In the genomic region with DNA sequence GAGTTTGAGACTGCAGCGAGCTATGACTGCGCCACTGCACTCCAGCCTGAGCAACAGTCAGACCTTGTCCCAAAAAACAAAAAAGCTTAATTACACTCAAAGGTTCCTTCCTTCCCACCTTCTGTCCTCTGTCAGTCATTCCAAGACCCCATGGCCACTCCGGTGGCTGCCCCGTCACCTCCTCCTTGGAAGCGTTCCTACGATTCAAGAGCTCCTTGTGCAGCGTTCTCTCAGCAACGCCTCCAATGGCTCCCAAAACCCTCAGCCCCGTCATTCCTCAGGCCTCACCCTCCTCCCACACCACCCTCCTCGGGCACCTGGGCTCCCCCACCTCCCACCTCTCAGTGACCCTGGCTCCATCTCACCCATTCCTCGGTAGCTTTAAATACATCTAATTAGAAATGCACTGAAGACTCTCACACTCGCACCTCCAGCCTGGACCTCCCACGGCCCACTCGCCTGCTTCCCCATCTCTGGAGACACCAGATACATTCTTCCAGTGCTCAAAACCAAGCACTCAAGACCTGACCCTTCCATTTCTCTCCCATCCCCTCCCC, we compare ENCODE assay signal across 21 cellular contexts. TPM values are rescaled to one million over a fixed set of nuclear protein-coding genes. Genes with fewer than 3 reads are reported as not detected.
DNase-seq lines count a peak whose midpoint lies in the region; ATAC-seq and TF ChIP-seq lines count a peak whose summit lies in the region.
"Had no signal": no experiment of that assay in that cellular context is flagged by ENCODE, and none has a peak within 500 bp of the region (broad histone marks: within the 10 kb centered on the region; RNA-seq: fewer than 3 reads in every experiment).

No MANE protein-coding gene starts in this region.

- H3K4me1 Mint-ChIP-seq in activated naive CD8-positive, alpha-beta T cell treated with anti-CD3 and anti-CD28 coated beads, Interleukin-2, amount 10 ng/mL, durations not matched to agents 7 days and 5 days, result peaks cover 5% of the 10 kb centered on the region
- peaks cover 2% of the 10 kb centered on the region for H3K4me1 Mint-ChIP-seq in activated naive CD8-positive, alpha-beta T cell treated with anti-CD3 and anti-CD28 coated beads for 36 hours
- no peaks in the 10 kb centered on the region for H3K4me1 Mint-ChIP-seq in activated T-helper 17 cell treated with anti-CD3 and anti-CD28 coated beads, Interleukin-2, amount 50 U/mL, for 72 hours
- H3K4me1 Mint-ChIP-seq in nephron progenitor cell, result no peaks in the 10 kb centered on the region
- H3K4me1 Mint-ChIP-seq in stimulated activated memory B cell treated with anti-CD40 and anti-IgM and Interleukin-4, amounts not matched to agents 10 μg/mL and 1 μg/mL and 100 μg/mL, for 72 hours, result peaks cover 22% of the 10 kb centered on the region
- no peaks in the 10 kb centered on the region for H3K4me1 Mint-ChIP-seq in activated T-helper 2 cell treated with anti-CD3 and anti-CD28 coated beads, Interferon-gamma antibody, Interleukin-2, Interleukin-4, amounts not matched to agents 10 μg/mL and 5 μg/mL and 100 μg/mL, durations not matched to agents 14 hours and 24 hours and 36 hours (ENCODE audit: low read depth)

- TF ChIP-seq CTCF in nephron progenitor cell (IDR thresholded peaks at IDR 0.05), result no peak

- POLR2A ChIA-PET in activated naive CD8-positive, alpha-beta T cell treated with anti-CD3 and anti-CD28 coated beads, Interleukin-2, amount 10 ng/mL, durations not matched to agents 7 days and 5 days (lab: Charles Lee), result no interaction called here

- intact Hi-C loops in activated T-helper 2 cell treated with anti-CD3 and anti-CD28 coated beads, Interferon-gamma antibody, Interleukin-2, Interleukin-4, amounts not matched to agents 10 μg/mL and 5 μg/mL and 100 μg/mL, durations not matched to agents 14 hours and 24 hours and 36 hours (cut with micrococcal nuclease), result no loop called here

- DNase-seq in activated naive CD8-positive, alpha-beta T cell treated with anti-CD3 and anti-CD28 coated beads, Interleukin-2, amount 10 ng/mL, durations not matched to agents 7 days and 5 days, result no peak
- no peak for DNase-seq in activated naive CD8-positive, alpha-beta T cell treated with anti-CD3 and anti-CD28 coated beads for 36 hours
- no peak for DNase-seq in nephron progenitor cell
- DNase-seq in activated T-helper 2 cell treated with anti-CD3 and anti-CD28 coated beads, Interferon-gamma antibody, Interleukin-2, Interleukin-4, amounts not matched to agents 10 μg/mL and 5 μg/mL and 100 μg/mL, durations not matched to agents 14 hours and 24 hours and 36 hours (ENCODE audit: low spot score), result no peak
- DNase-seq: Calu3, DMS79 treated with DMSO at 0.1 percent for 48 hours, GF-D8, Karpas-422, NCI-H1092, NCI-H1417 treated with DMSO at 0.1 percent for 48 hours, NCI-H1694 treated with DMSO at 0.1 percent for 48 hours, NCI-H2081 treated with DMSO at 0.1 percent for 48 hours, NCI-H2171, NCI-H226, NCI-H510A, NCI-H69, SHP77 treated with DMSO at 0.1 percent for 48 hours had no signal

- H3K9me3 Mint-ChIP-seq in activated naive CD8-positive, alpha-beta T cell treated with anti-CD3 and anti-CD28 coated beads, Interleukin-2, amount 10 ng/mL, durations not matched to agents 7 days and 5 days, result no peaks in the 10 kb centered on the region
- H3K9me3 Mint-ChIP-seq in activated naive CD8-positive, alpha-beta T cell treated with anti-CD3 and anti-CD28 coated beads for 36 hours, result no peaks in the 10 kb centered on the region
- no peaks in the 10 kb centered on the region for H3K9me3 Mint-ChIP-seq in activated T-helper 17 cell treated with anti-CD3 and anti-CD28 coated beads, Interleukin-2, amount 50 U/mL, for 72 hours
- H3K9me3 Mint-ChIP-seq in nephron progenitor cell, result no peaks in the 10 kb centered on the region
- no peaks in the 10 kb centered on the region for H3K9me3 Mint-ChIP-seq in stimulated activated memory B cell treated with anti-CD40 and anti-IgM and Interleukin-4, amounts not matched to agents 10 μg/mL and 1 μg/mL and 100 μg/mL, for 72 hours
- no peaks in the 10 kb centered on the region for H3K9me3 Mint-ChIP-seq in activated T-helper 2 cell treated with anti-CD3 and anti-CD28 coated beads, Interferon-gamma antibody, Interleukin-2, Interleukin-4, amounts not matched to agents 10 μg/mL and 5 μg/mL and 100 μg/mL, durations not matched to agents 14 hours and 24 hours and 36 hours

- H3K4me3 Mint-ChIP-seq in activated naive CD8-positive, alpha-beta T cell treated with anti-CD3 and anti-CD28 coated beads, Interleukin-2, amount 10 ng/mL, durations not matched to agents 7 days and 5 days, result no peak overlapping the region
- no peak overlapping the region for H3K4me3 Mint-ChIP-seq in activated naive CD8-positive, alpha-beta T cell treated with anti-CD3 and anti-CD28 coated beads for 36 hours
- no peak overlapping the region for H3K4me3 Mint-ChIP-seq in activated T-helper 17 cell treated with anti-CD3 and anti-CD28 coated beads, Interleukin-2, amount 50 U/mL, for 72 hours
- no peak overlapping the region for H3K4me3 Mint-ChIP-seq in nephron progenitor cell
- H3K4me3 Mint-ChIP-seq in stimulated activated memory B cell treated with anti-CD40 and anti-IgM and Interleukin-4, amounts not matched to agents 10 μg/mL and 1 μg/mL and 100 μg/mL, for 72 hours, result no peak overlapping the region
- no peak overlapping the region for H3K4me3 Mint-ChIP-seq in activated T-helper 2 cell treated with anti-CD3 and anti-CD28 coated beads, Interferon-gamma antibody, Interleukin-2, Interleukin-4, amounts not matched to agents 10 μg/mL and 5 μg/mL and 100 μg/mL, durations not matched to agents 14 hours and 24 hours and 36 hours (ENCODE audit: low read depth)

- peak overlapping the region; percentile 55 for H3K27ac Mint-ChIP-seq in activated naive CD8-positive, alpha-beta T cell treated with anti-CD3 and anti-CD28 coated beads, Interleukin-2, amount 10 ng/mL, durations not matched to agents 7 days and 5 days
- H3K27ac Mint-ChIP-seq in activated naive CD8-positive, alpha-beta T cell treated with anti-CD3 and anti-CD28 coated beads for 36 hours, result no peak overlapping the region
- peak overlapping the region; percentile 28 for H3K27ac Mint-ChIP-seq in activated T-helper 17 cell treated with anti-CD3 and anti-CD28 coated beads, Interleukin-2, amount 50 U/mL, for 72 hours
- peak overlapping the region; percentile 62 for H3K27ac Mint-ChIP-seq in nephron progenitor cell
- H3K27ac Mint-ChIP-seq in stimulated activated memory B cell treated with anti-CD40 and anti-IgM and Interleukin-4, amounts not matched to agents 10 μg/mL and 1 μg/mL and 100 μg/mL, for 72 hours, result peak overlapping the region; percentile 14
- H3K27ac Mint-ChIP-seq in activated T-helper 2 cell treated with anti-CD3 and anti-CD28 coated beads, Interferon-gamma antibody, Interleukin-2, Interleukin-4, amounts not matched to agents 10 μg/mL and 5 μg/mL and 100 μg/mL, durations not matched to agents 14 hours and 24 hours and 36 hours, result no peak overlapping the region

- no peaks in the 10 kb centered on the region for H3K27me3 Mint-ChIP-seq in activated naive CD8-positive, alpha-beta T cell treated with anti-CD3 and anti-CD28 coated beads, Interleukin-2, amount 10 ng/mL, durations not matched to agents 7 days and 5 days
- no peaks in the 10 kb centered on the region for H3K27me3 Mint-ChIP-seq in activated naive CD8-positive, alpha-beta T cell treated with anti-CD3 and anti-CD28 coated beads for 36 hours
- no peaks in the 10 kb centered on the region for H3K27me3 Mint-ChIP-seq in activated T-helper 17 cell treated with anti-CD3 and anti-CD28 coated beads, Interleukin-2, amount 50 U/mL, for 72 hours
- peaks cover 3% of the 10 kb centered on the region for H3K27me3 Mint-ChIP-seq in nephron progenitor cell (ENCODE audit: low read depth, poor library complexity)
- H3K27me3 Mint-ChIP-seq in stimulated activated memory B cell treated with anti-CD40 and anti-IgM and Interleukin-4, amounts not matched to agents 10 μg/mL and 1 μg/mL and 100 μg/mL, for 72 hours, result no peaks in the 10 kb centered on the region
- no peaks in the 10 kb centered on the region for H3K27me3 Mint-ChIP-seq in activated T-helper 2 cell treated with anti-CD3 and anti-CD28 coated beads, Interferon-gamma antibody, Interleukin-2, Interleukin-4, amounts not matched to agents 10 μg/mL and 5 μg/mL and 100 μg/mL, durations not matched to agents 14 hours and 24 hours and 36 hours (ENCODE audit: low read depth)

- no peaks in the 10 kb centered on the region for H3K36me3 Mint-ChIP-seq in activated naive CD8-positive, alpha-beta T cell treated with anti-CD3 and anti-CD28 coated beads, Interleukin-2, amount 10 ng/mL, durations not matched to agents 7 days and 5 days
- peaks cover 12% of the 10 kb centered on the region for H3K36me3 Mint-ChIP-seq in activated naive CD8-positive, alpha-beta T cell treated with anti-CD3 and anti-CD28 coated beads for 36 hours
- peaks cover 53% of the 10 kb centered on the region for H3K36me3 Mint-ChIP-seq in activated T-helper 17 cell treated with anti-CD3 and anti-CD28 coated beads, Interleukin-2, amount 50 U/mL, for 72 hours (ENCODE audit: low read depth)
- H3K36me3 Mint-ChIP-seq in nephron progenitor cell (ENCODE audit: low read depth), result no peaks in the 10 kb centered on the region
- H3K36me3 Mint-ChIP-seq in stimulated activated memory B cell treated with anti-CD40 and anti-IgM and Interleukin-4, amounts not matched to agents 10 μg/mL and 1 μg/mL and 100 μg/mL, for 72 hours, result peaks cover 85% of the 10 kb centered on the region
- H3K36me3 Mint-ChIP-seq in activated T-helper 2 cell treated with anti-CD3 and anti-CD28 coated beads, Interferon-gamma antibody, Interleukin-2, Interleukin-4, amounts not matched to agents 10 μg/mL and 5 μg/mL and 100 μg/mL, durations not matched to agents 14 hours and 24 hours and 36 hours (ENCODE audit: low read depth), result peaks cover 32% of the 10 kb centered on the region

- ATAC-seq in activated naive CD8-positive, alpha-beta T cell treated with anti-CD3 and anti-CD28 coated beads, Interleukin-2, amount 10 ng/mL, durations not matched to agents 7 days and 5 days (ENCODE audit: low read depth), result no peak
- no peak for ATAC-seq in activated T-helper 17 cell treated with anti-CD3 and anti-CD28 coated beads, Interleukin-2, amount 50 U/mL, for 72 hours (replicated peaks)
- no peak for ATAC-seq in stimulated activated memory B cell treated with anti-CD40 and anti-IgM and Interleukin-4, amounts not matched to agents 10 μg/mL and 1 μg/mL and 100 μg/mL, for 72 hours
- ATAC-seq in HG03432 (IDR thresholded peaks at IDR 0.05; ENCODE audit: unreplicated experiment), result no peak
- ATAC-seq: Panc1 had no signal

RNA-seq across cellular contexts. Expression of gene PASK, which starts 8.0 kb away (rescaled TPM):
- 100 to 1,000 TPM; 132 to 153 TPM for total RNA-seq in activated naive CD8-positive, alpha-beta T cell treated with anti-CD3 and anti-CD28 coated beads, Interleukin-2, amount 10 ng/mL, durations not matched to agents 7 days and 5 days
- 10 to 100 TPM; 68.5 to 76.4 TPM for total RNA-seq in activated naive CD8-positive, alpha-beta T cell treated with anti-CD3 and anti-CD28 coated beads for 36 hours
- 10 to 100 TPM; 71.0 to 73.6 TPM for total RNA-seq in activated T-helper 17 cell treated with anti-CD3 and anti-CD28 coated beads, Interleukin-2, amount 50 U/mL, for 72 hours
- 72.5 and 75.8 TPM in 2 replicates for total RNA-seq in activated T-helper 2 cell treated with anti-CD3 and anti-CD28 coated beads, Interferon-gamma antibody, Interleukin-2, Interleukin-4, amounts not matched to agents 10 μg/mL and 5 μg/mL and 100 μg/mL, durations not matched to agents 14 hours and 24 hours and 36 hours

RNA-seq across cellular contexts. Expression of gene PPP1R7, which starts 9.0 kb away (rescaled TPM):
- 10 to 100 TPM; 78.8 to 84.6 TPM for total RNA-seq in activated naive CD8-positive, alpha-beta T cell treated with anti-CD3 and anti-CD28 coated beads, Interleukin-2, amount 10 ng/mL, durations not matched to agents 7 days and 5 days
- 10 to 100 TPM; 80.4 to 85.1 TPM for total RNA-seq in activated naive CD8-positive, alpha-beta T cell treated with anti-CD3 and anti-CD28 coated beads for 36 hours
- 10 to 100 TPM; 81.9 to 86.4 TPM for total RNA-seq in activated T-helper 17 cell treated with anti-CD3 and anti-CD28 coated beads, Interleukin-2, amount 50 U/mL, for 72 hours
- total RNA-seq in activated T-helper 2 cell treated with anti-CD3 and anti-CD28 coated beads, Interferon-gamma antibody, Interleukin-2, Interleukin-4, amounts not matched to agents 10 μg/mL and 5 μg/mL and 100 μg/mL, durations not matched to agents 14 hours and 24 hours and 36 hours, result 101 and 106 TPM in 2 replicates

RNA-seq across cellular contexts. Expression of gene MTERF4, which starts 39.2 kb away (rescaled TPM):
- 10 to 100 TPM; 88.1 to 88.9 TPM for total RNA-seq in activated naive CD8-positive, alpha-beta T cell treated with anti-CD3 and anti-CD28 coated beads, Interleukin-2, amount 10 ng/mL, durations not matched to agents 7 days and 5 days
- total RNA-seq in activated naive CD8-positive, alpha-beta T cell treated with anti-CD3 and anti-CD28 coated beads for 36 hours, result 10 to 100 TPM; 34.5 to 35.6 TPM
- 10 to 100 TPM; 36.4 to 86.5 TPM for total RNA-seq in activated T-helper 17 cell treated with anti-CD3 and anti-CD28 coated beads, Interleukin-2, amount 50 U/mL, for 72 hours
- 34.4 and 35.4 TPM in 2 replicates for total RNA-seq in activated T-helper 2 cell treated with anti-CD3 and anti-CD28 coated beads, Interferon-gamma antibody, Interleukin-2, Interleukin-4, amounts not matched to agents 10 μg/mL and 5 μg/mL and 100 μg/mL, durations not matched to agents 14 hours and 24 hours and 36 hours

RNA-seq across cellular contexts. Expression of gene ANO7, which starts 47.2 kb away (rescaled TPM):
- total RNA-seq in activated naive CD8-positive, alpha-beta T cell treated with anti-CD3 and anti-CD28 coated beads, Interleukin-2, amount 10 ng/mL, durations not matched to agents 7 days and 5 days, result 1 to 10 TPM in 1 of 2 experiments, under 1 TPM in 1; 0.97 to 1.4 TPM
- 1 to 10 TPM; 3.4 to 3.6 TPM for total RNA-seq in activated naive CD8-positive, alpha-beta T cell treated with anti-CD3 and anti-CD28 coated beads for 36 hours
- 10 to 100 TPM in 1 of 2 donors, 1 to 10 TPM in 1; 1.6 to 12.8 TPM for total RNA-seq in activated T-helper 17 cell treated with anti-CD3 and anti-CD28 coated beads, Interleukin-2, amount 50 U/mL, for 72 hours
- 3.5 and 4.3 TPM in 2 replicates for total RNA-seq in activated T-helper 2 cell treated with anti-CD3 and anti-CD28 coated beads, Interferon-gamma antibody, Interleukin-2, Interleukin-4, amounts not matched to agents 10 μg/mL and 5 μg/mL and 100 μg/mL, durations not matched to agents 14 hours and 24 hours and 36 hours

Comparison
In these comparisons a context has a peak if more than half of its experiments do, and no peak if none do; other contexts are left out.
1. H3K27ac Mint-ChIP-seq: peak in activated naive CD8-positive, alpha-beta T cell treated with anti-CD3 and anti-CD28 coated beads, Interleukin-2, amount 10 ng/mL, durations not matched to agents 7 days and 5 days (single experiment), activated T-helper 17 cell treated with anti-CD3 and anti-CD28 coated beads, Interleukin-2, amount 50 U/mL, for 72 hours (single experiment), nephron progenitor cell (single experiment) and stimulated activated memory B cell treated with anti-CD40 and anti-IgM and Interleukin-4, amounts not matched to agents 10 μg/mL and 1 μg/mL and 100 μg/mL, for 72 hours (single experiment); none in activated naive CD8-positive, alpha-beta T cell treated with anti-CD3 and anti-CD28 coated beads for 36 hours (single experiment) and activated T-helper 2 cell treated with anti-CD3 and anti-CD28 coated beads, Interferon-gamma antibody, Interleukin-2, Interleukin-4, amounts not matched to agents 10 μg/mL and 5 μg/mL and 100 μg/mL, durations not matched to agents 14 hours and 24 hours and 36 hours (single experiment).